In the genomic region with DNA sequence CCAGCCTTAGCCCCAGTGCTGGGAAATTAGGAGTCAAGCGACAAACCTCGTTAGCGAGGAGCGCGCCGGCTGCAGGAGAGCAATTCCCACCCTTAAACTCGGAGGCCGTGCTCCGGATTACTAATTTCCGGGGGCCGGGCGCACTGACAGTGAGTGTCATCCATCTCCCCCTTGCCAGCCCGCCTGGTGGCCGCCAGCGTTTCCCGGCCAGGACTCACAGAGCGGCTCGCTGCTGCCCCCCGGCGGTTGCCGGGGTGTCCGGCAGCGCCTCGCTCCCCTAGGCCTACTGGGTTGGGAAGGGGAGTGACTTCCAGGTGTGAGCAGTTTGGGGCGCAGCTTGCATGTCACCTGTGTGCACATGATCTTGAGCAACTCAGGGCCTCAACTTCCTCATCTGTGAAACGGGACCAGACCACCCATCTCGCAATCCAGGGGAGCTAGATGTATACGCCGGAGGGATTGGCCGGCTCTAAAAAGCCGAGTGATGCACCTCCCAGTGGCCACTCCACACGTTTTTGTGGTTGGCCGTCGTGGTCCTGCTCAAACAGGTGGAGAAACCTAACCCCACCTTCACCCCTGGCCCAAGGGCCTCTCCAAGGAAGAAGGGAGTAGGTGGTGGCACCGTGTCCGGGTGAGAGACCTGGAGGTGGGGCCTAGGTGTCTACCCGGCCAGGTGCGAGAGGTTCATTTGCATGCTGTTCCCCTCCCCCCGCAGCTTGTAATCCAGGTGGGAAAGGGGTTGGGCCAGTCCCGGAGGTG, we compare ENCODE assay signal across 1 cellular context.
TF ChIP-seq lines count a peak whose summit lies in the region.

No MANE protein-coding gene starts in this region.

TF ChIP-seq in K562, 482 proteins besides CTCF, POLR2A, EP300 and RAD21 (continued from another document and continues in another):
- TF ChIP-seq, protein P1, sequence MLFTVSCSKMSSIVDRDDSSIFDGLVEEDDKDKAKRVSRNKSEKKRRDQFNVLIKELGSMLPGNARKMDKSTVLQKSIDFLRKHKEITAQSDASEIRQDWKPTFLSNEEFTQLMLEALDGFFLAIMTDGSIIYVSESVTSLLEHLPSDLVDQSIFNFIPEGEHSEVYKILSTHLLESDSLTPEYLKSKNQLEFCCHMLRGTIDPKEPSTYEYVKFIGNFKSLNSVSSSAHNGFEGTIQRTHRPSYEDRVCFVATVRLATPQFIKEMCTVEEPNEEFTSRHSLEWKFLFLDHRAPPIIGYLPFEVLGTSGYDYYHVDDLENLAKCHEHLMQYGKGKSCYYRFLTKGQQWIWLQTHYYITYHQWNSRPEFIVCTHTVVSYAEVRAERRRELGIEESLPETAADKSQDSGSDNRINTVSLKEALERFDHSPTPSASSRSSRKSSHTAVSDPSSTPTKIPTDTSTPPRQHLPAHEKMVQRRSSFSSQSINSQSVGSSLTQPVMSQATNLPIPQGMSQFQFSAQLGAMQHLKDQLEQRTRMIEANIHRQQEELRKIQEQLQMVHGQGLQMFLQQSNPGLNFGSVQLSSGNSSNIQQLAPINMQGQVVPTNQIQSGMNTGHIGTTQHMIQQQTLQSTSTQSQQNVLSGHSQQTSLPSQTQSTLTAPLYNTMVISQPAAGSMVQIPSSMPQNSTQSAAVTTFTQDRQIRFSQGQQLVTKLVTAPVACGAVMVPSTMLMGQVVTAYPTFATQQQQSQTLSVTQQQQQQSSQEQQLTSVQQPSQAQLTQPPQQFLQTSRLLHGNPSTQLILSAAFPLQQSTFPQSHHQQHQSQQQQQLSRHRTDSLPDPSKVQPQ (CRISPR knock-in tag; IDR thresholded peaks at IDR 0.05; ENCODE audit: borderline replicate concordance): no peak
- TF ChIP-seq, protein P2, sequence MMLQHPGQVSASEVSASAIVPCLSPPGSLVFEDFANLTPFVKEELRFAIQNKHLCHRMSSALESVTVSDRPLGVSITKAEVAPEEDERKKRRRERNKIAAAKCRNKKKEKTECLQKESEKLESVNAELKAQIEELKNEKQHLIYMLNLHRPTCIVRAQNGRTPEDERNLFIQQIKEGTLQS (IDR thresholded peaks at IDR 0.05): no peak; the same call in 1 of the 2 replicates
- TF ChIP-seq, protein P2 (CRISPR knock-in tag; conservative IDR thresholded peaks at IDR 0.05): 0 out of 2 replicates have a peak, but pooled peaks have one; percentile 55
- TF ChIP-seq MCM3 (IDR thresholded peaks at IDR 0.05) (no peak), SIN3A (IDR thresholded peaks at IDR 0.05; ENCODE audit: borderline replicate concordance in 2 of 2, control insufficient read depth in 1 of 2, low read depth in 2 of 2, low read length in 2 of 2) (0 out of 4 replicates have a peak, but pooled peaks of 1 of the 2 experiments have one; percentile 47), SNIP1 (IDR thresholded peaks at IDR 0.05; ENCODE audit: low read depth) (no peak), NELFE (IDR thresholded peaks at IDR 0.05; ENCODE audit: insufficient read depth, insufficient read length) (no peak), ZNF133 (CRISPR knock-in tag; IDR thresholded peaks at IDR 0.05) (no peak), RBBP5 (IDR thresholded peaks at IDR 0.05; ENCODE audit: borderline replicate concordance, insufficient read depth, low read length, poor library complexity, severe bottlenecking) (no peak), RFX7 (CRISPR knock-in tag; IDR thresholded peaks at IDR 0.05) (no peak), TAF1 (IDR thresholded peaks at IDR 0.05; ENCODE audit: control insufficient read depth, extremely low read depth, insufficient read depth, low read length, severe bottlenecking) (peak; percentile 22), RBM34 (IDR thresholded peaks at IDR 0.05; ENCODE audit: borderline replicate concordance, insufficient read depth, low read length) (no peak), KHSRP (IDR thresholded peaks at IDR 0.05) (no peak), KLF16 (IDR thresholded peaks at IDR 0.05) (peak; percentile 74), CCAR2 (IDR thresholded peaks at IDR 0.05; ENCODE audit: low read depth, low read length) (no peak), CC2D1A (IDR thresholded peaks at IDR 0.05) (peak; percentile 62; the same call in 1 of the 2 replicates), YBX1 (IDR thresholded peaks at IDR 0.05) (no peak), SOX6 (IDR thresholded peaks at IDR 0.05) (peak; percentile 56), SMAD1 (IDR thresholded peaks at IDR 0.05; ENCODE audit: low read depth, low read length, partially characterized antibody) (no peak), CEBPG (CRISPR knock-in tag; IDR thresholded peaks at IDR 0.05) (peak; percentile 53), CEBPG (tag; conservative IDR thresholded peaks at IDR 0.05 in 1 of 2, IDR thresholded peaks at IDR 0.05 in 1 of 2) (no peak), PRPF4 (IDR thresholded peaks at IDR 0.05; ENCODE audit: insufficient read depth, low read depth, low read length, poor library complexity, severe bottlenecking) (no peak), TCF7L2 (IDR thresholded peaks at IDR 0.05; ENCODE audit: low read depth, low read length) (no peak), BHLHE40 (IDR thresholded peaks at IDR 0.05; ENCODE audit: low read length) (peak; percentile 22), KAT7 (CRISPR knock-in tag; IDR thresholded peaks at IDR 0.05; ENCODE audit: borderline replicate concordance) (peak; percentile 67; the same call in 1 of the 2 replicates), KLF10 (CRISPR knock-in tag; IDR thresholded peaks at IDR 0.05) (no peak), ZNF134 (CRISPR knock-in tag; conservative IDR thresholded peaks at IDR 0.05) (no peak), ATF1 (CRISPR knock-in tag; IDR thresholded peaks at IDR 0.05) (no peak), ATF1 (tag; IDR thresholded peaks at IDR 0.05) (peak; percentile 67), TEAD4 (IDR thresholded peaks at IDR 0.05; ENCODE audit: low read length) (peak; percentile 6; the same call in 1 of the 2 replicates), TEAD4 (CRISPR knock-in tag; IDR thresholded peaks at IDR 0.05; ENCODE audit: borderline replicate concordance) (no peak), TRIM28 (IDR thresholded peaks at IDR 0.05) (no peak), LCOR (CRISPR knock-in tag; IDR thresholded peaks at IDR 0.05) (peak; percentile 84), PHF20 (IDR thresholded peaks at IDR 0.05; ENCODE audit: partially characterized antibody) (no peak), CBFB (CRISPR knock-in tag; IDR thresholded peaks at IDR 0.05) (no peak), ZNF408 (CRISPR knock-in tag; IDR thresholded peaks at IDR 0.05; ENCODE audit: low read depth) (no peak), NFE2 (IDR thresholded peaks at IDR 0.05; ENCODE audit: low read depth) (no peak)
- TF ChIP-seq, protein P3, sequence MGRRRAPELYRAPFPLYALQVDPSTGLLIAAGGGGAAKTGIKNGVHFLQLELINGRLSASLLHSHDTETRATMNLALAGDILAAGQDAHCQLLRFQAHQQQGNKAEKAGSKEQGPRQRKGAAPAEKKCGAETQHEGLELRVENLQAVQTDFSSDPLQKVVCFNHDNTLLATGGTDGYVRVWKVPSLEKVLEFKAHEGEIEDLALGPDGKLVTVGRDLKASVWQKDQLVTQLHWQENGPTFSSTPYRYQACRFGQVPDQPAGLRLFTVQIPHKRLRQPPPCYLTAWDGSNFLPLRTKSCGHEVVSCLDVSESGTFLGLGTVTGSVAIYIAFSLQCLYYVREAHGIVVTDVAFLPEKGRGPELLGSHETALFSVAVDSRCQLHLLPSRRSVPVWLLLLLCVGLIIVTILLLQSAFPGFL (CRISPR knock-in tag; IDR thresholded peaks at IDR 0.05): 0 out of 2 replicates have a peak, but pooled peaks have one; percentile 66
- TF ChIP-seq, protein P4, sequence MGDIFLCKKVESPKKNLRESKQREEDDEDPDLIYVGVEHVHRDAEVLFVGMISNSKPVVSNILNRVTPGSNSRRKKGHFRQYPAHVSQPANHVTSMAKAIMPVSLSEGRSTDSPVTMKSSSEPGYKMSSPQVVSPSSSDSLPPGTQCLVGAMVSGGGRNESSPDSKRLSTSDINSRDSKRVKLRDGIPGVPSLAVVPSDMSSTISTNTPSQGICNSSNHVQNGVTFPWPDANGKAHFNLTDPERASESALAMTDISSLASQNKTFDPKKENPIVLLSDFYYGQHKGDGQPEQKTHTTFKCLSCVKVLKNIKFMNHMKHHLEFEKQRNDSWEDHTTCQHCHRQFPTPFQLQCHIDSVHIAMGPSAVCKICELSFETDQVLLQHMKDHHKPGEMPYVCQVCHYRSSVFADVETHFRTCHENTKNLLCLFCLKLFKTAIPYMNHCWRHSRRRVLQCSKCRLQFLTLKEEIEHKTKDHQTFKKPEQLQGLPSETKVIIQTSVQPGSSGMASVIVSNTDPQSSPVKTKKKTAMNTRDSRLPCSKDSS (IDR thresholded peaks at IDR 0.05; ENCODE audit: low read depth, partially characterized antibody): no peak
- TF ChIP-seq, protein P5, sequence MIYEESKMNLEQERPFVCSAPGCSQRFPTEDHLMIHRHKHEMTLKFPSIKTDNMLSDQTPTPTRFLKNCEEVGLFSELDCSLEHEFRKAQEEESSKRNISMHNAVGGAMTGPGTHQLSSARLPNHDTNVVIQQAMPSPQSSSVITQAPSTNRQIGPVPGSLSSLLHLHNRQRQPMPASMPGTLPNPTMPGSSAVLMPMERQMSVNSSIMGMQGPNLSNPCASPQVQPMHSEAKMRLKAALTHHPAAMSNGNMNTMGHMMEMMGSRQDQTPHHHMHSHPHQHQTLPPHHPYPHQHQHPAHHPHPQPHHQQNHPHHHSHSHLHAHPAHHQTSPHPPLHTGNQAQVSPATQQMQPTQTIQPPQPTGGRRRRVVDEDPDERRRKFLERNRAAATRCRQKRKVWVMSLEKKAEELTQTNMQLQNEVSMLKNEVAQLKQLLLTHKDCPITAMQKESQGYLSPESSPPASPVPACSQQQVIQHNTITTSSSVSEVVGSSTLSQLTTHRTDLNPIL (CRISPR knock-in tag; IDR thresholded peaks at IDR 0.05): no peak
- TF ChIP-seq, protein P6, sequence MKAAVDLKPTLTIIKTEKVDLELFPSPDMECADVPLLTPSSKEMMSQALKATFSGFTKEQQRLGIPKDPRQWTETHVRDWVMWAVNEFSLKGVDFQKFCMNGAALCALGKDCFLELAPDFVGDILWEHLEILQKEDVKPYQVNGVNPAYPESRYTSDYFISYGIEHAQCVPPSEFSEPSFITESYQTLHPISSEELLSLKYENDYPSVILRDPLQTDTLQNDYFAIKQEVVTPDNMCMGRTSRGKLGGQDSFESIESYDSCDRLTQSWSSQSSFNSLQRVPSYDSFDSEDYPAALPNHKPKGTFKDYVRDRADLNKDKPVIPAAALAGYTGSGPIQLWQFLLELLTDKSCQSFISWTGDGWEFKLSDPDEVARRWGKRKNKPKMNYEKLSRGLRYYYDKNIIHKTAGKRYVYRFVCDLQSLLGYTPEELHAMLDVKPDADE (conservative IDR thresholded peaks at IDR 0.05; ENCODE audit: control insufficient read depth, low read depth, low read length): peak; percentile 86
- TF ChIP-seq, protein P7, sequence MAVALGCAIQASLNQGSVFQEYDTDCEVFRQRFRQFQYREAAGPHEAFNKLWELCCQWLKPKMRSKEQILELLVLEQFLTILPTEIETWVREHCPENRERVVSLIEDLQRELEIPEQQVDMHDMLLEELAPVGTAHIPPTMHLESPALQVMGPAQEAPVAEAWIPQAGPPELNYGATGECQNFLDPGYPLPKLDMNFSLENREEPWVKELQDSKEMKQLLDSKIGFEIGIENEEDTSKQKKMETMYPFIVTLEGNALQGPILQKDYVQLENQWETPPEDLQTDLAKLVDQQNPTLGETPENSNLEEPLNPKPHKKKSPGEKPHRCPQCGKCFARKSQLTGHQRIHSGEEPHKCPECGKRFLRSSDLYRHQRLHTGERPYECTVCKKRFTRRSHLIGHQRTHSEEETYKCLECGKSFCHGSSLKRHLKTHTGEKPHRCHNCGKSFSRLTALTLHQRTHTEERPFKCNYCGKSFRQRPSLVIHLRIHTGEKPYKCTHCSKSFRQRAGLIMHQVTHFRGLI (CRISPR knock-in tag; IDR thresholded peaks at IDR 0.05): no peak
- TF ChIP-seq, protein P8, sequence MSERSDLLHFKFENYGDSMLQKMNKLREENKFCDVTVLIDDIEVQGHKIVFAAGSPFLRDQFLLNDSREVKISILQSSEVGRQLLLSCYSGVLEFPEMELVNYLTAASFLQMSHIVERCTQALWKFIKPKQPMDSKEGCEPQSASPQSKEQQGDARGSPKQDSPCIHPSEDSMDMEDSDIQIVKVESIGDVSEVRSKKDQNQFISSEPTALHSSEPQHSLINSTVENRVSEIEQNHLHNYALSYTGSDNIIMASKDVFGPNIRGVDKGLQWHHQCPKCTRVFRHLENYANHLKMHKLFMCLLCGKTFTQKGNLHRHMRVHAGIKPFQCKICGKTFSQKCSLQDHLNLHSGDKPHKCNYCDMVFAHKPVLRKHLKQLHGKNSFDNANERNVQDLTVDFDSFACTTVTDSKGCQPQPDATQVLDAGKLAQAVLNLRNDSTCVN (CRISPR knock-in tag; IDR thresholded peaks at IDR 0.05): no peak
- TF ChIP-seq, protein P9, sequence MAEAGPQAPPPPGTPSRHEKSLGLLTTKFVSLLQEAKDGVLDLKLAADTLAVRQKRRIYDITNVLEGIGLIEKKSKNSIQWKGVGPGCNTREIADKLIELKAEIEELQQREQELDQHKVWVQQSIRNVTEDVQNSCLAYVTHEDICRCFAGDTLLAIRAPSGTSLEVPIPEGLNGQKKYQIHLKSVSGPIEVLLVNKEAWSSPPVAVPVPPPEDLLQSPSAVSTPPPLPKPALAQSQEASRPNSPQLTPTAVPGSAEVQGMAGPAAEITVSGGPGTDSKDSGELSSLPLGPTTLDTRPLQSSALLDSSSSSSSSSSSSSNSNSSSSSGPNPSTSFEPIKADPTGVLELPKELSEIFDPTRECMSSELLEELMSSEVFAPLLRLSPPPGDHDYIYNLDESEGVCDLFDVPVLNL (CRISPR knock-in tag; IDR thresholded peaks at IDR 0.05; ENCODE audit: low read depth): no peak; the same call in 1 of the 2 replicates
- TF ChIP-seq, protein P10, sequence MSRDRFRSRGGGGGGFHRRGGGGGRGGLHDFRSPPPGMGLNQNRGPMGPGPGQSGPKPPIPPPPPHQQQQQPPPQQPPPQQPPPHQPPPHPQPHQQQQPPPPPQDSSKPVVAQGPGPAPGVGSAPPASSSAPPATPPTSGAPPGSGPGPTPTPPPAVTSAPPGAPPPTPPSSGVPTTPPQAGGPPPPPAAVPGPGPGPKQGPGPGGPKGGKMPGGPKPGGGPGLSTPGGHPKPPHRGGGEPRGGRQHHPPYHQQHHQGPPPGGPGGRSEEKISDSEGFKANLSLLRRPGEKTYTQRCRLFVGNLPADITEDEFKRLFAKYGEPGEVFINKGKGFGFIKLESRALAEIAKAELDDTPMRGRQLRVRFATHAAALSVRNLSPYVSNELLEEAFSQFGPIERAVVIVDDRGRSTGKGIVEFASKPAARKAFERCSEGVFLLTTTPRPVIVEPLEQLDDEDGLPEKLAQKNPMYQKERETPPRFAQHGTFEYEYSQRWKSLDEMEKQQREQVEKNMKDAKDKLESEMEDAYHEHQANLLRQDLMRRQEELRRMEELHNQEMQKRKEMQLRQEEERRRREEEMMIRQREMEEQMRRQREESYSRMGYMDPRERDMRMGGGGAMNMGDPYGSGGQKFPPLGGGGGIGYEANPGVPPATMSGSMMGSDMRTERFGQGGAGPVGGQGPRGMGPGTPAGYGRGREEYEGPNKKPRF (IDR thresholded peaks at IDR 0.05; ENCODE audit: low read depth, low read length): no peak
